In the genomic region with DNA sequence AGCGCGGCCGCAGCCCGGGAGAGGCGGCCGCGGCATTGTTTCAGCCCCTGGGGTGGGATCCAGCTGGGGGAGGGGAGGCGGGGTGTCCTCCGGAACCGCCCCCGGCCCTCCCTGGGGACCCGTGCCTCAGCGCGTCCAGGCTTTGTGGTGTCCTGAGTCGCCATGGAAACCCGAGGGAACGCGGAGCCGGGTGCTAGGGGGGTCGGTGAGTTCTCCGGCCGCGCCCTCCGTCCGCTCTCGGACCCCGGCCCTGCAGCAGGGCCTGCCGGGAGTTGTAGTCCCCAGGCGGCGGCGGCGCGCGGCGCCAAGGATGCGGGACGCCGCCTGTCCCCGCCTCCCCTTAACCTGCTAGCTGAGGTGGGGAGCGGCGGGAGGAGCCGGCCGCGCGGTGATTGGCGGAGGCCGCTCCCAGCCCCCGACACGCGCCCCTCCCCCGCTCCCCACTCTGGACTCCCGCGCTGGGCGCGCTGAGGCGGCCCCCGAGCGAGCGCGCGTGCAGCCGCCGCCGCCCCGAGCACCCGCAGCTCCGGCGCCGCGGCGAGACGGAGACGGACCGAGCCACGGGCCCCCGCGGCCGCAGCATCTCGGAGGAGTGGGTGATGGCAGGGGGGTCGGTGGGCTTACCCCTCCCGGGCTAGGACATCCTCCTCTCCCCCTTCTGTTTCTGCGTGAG, we compare ENCODE assay signal across 8 cellular contexts. TPM values are rescaled to one million over a fixed set of nuclear protein-coding genes. Genes with fewer than 3 reads are reported as not detected.
DNase-seq lines count a peak whose midpoint lies in the region; ATAC-seq and TF ChIP-seq lines count a peak whose summit lies in the region.

A gene with protein sequence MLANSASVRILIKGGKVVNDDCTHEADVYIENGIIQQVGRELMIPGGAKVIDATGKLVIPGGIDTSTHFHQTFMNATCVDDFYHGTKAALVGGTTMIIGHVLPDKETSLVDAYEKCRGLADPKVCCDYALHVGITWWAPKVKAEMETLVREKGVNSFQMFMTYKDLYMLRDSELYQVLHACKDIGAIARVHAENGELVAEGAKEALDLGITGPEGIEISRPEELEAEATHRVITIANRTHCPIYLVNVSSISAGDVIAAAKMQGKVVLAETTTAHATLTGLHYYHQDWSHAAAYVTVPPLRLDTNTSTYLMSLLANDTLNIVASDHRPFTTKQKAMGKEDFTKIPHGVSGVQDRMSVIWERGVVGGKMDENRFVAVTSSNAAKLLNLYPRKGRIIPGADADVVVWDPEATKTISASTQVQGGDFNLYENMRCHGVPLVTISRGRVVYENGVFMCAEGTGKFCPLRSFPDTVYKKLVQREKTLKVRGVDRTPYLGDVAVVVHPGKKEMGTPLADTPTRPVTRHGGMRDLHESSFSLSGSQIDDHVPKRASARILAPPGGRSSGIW (plus strand): TSS at position 470 of the 673 bp plus-strand sequence. CDS start 50,368 bp downstream, outside the sequence.

- H3F3A ChIP-seq in smooth muscle cell (ENCODE audit: low read depth), result no peaks in the 10 kb centered on the region

- H3K27ac Mint-ChIP-seq in activated CD4-positive, alpha-beta memory T cell treated with anti-CD3 and anti-CD28 coated beads, Interleukin-2, amount 10 ng/mL, durations not matched to agents 7 days and 5 days, result no peak within 1 kb of the TSS

- peaks cover 7% of the 10 kb centered on the region for H3K4me1 Mint-ChIP-seq in activated CD4-positive, alpha-beta memory T cell treated with anti-CD3 and anti-CD28 coated beads, Interleukin-2, amount 10 ng/mL, durations not matched to agents 7 days and 5 days

- no peaks in the 10 kb centered on the region for H3K36me3 ChIP-seq in smooth muscle cell (ENCODE audit: low read depth)

- peak within 1 kb of the TSS; percentile 49 for H3K4me3 ChIP-seq in smooth muscle cell

- POLR2A ChIA-PET in activated CD4-positive, alpha-beta memory T cell treated with anti-CD3 and anti-CD28 coated beads, Interleukin-2, amount 10 ng/mL, durations not matched to agents 7 days and 5 days (lab: Charles Lee), result interaction anchor here (1.3 kb wide), 1 partner anchor 11 kb away, joined by 4 read pairs; no protein-coding TSS in a partner anchor

- H4K20me1 ChIP-seq in smooth muscle cell (ENCODE audit: low read depth), result no peaks in the 10 kb centered on the region

- peaks cover 79% of the 10 kb centered on the region for H3K27me3 ChIP-seq in smooth muscle cell (ENCODE audit: low read depth)

- no peak within 1 kb of the TSS for H2AFZ ChIP-seq in smooth muscle cell (ENCODE audit: low read depth)

- H3K9me3 ChIP-seq in smooth muscle cell (replicated peaks; ENCODE audit: low read depth), result no peaks in the 10 kb centered on the region

- peaks cover 64% of the 10 kb centered on the region for H3K27me3 Mint-ChIP-seq in activated CD4-positive, alpha-beta memory T cell treated with anti-CD3 and anti-CD28 coated beads, Interleukin-2, amount 10 ng/mL, durations not matched to agents 7 days and 5 days

- CTCF ChIA-PET in activated CD4-positive, alpha-beta memory T cell treated with anti-CD3 and anti-CD28 coated beads, Interleukin-2, amount 10 ng/mL, durations not matched to agents 7 days and 5 days (lab: Charles Lee), result interaction anchor here (1.7 to 4.0 kb wide), 4 partner anchors 23 to 96 kb away, joined by 4 to 50 read pairs (median 21); no protein-coding TSS in a partner anchor

- TF ChIP-seq CTCF in smooth muscle cell (IDR thresholded peaks at IDR 0.05; ENCODE audit: borderline replicate concordance, insufficient read depth, poor library complexity, severe bottlenecking), result no peak

- no peak for ATAC-seq in HG02938 (IDR thresholded peaks at IDR 0.05; ENCODE audit: unreplicated experiment)
- no peak for ATAC-seq in HG03565 (IDR thresholded peaks at IDR 0.05; ENCODE audit: unreplicated experiment)

- H3K27ac ChIP-seq in smooth muscle cell (ENCODE audit: low read depth), result no peak within 1 kb of the TSS

- DNase-seq in Daoy (ENCODE audit: low read depth) (peak; percentile 60), NCI-H146 treated with DMSO at 0.1 percent for 48 hours (lab: John Stamatoyannopoulos, UW; ENCODE audit: unreplicated experiment) (peak; percentile 89), hypothalamus (lab: John Stamatoyannopoulos, UW) (peak in 35 of 51 donors; percentile 21 to 78 (median 49)), smooth muscle cell (lab: John Stamatoyannopoulos, UW; ENCODE audit: unreplicated experiment) (no peak)
- no peak for DNase-seq in activated CD4-positive, alpha-beta memory T cell treated with anti-CD3 and anti-CD28 coated beads, Interleukin-2, amount 10 ng/mL, durations not matched to agents 7 days and 5 days
- no peak for DNase-seq in activated CD4-positive, CD25-positive, alpha-beta regulatory T cell treated with anti-CD3 and anti-CD28 coated beads, Interleukin-2, amount 50 U/mL, for 72 hours

- peak within 1 kb of the TSS; percentile 7 for H3K4me3 Mint-ChIP-seq in activated CD4-positive, alpha-beta memory T cell treated with anti-CD3 and anti-CD28 coated beads, Interleukin-2, amount 10 ng/mL, durations not matched to agents 7 days and 5 days

- no peaks in the 10 kb centered on the region for H3K79me2 ChIP-seq in smooth muscle cell (ENCODE audit: low read depth)

- no peaks in the 10 kb centered on the region for H3K9me3 Mint-ChIP-seq in activated CD4-positive, alpha-beta memory T cell treated with anti-CD3 and anti-CD28 coated beads, Interleukin-2, amount 10 ng/mL, durations not matched to agents 7 days and 5 days

- H3K36me3 Mint-ChIP-seq in activated CD4-positive, alpha-beta memory T cell treated with anti-CD3 and anti-CD28 coated beads, Interleukin-2, amount 10 ng/mL, durations not matched to agents 7 days and 5 days (ENCODE audit: low read depth), result no peaks in the 10 kb centered on the region

- peaks cover 15% of the 10 kb centered on the region for H3K4me1 ChIP-seq in smooth muscle cell (ENCODE audit: low read depth)

- H3K9ac ChIP-seq in smooth muscle cell (ENCODE audit: low read depth), result no peak within 1 kb of the TSS

- WGBS in smooth muscle cell (ENCODE audit: low lambda C conversion rate), result 2% methylated on average over 51 of the region's 82 CpGs

- H3K4me2 ChIP-seq in smooth muscle cell, result peak within 1 kb of the TSS; percentile 87

RNA-seq across cellular contexts. Expression of the gene that starts here (rescaled TPM):
- total RNA-seq in Daoy (2014; rRNA removed; shearing (Covaris generic)), result 1.0 and 1.9 TPM in 2 replicates
- total RNA-seq in activated CD4-positive, alpha-beta memory T cell treated with anti-CD3 and anti-CD28 coated beads, Interleukin-2, amount 10 ng/mL, durations not matched to agents 7 days and 5 days, result not detected
- 0.40 TPM in 1 of 2 replicates, not detected in the other for total RNA-seq in smooth muscle cell
- 0.37 TPM in 1 of 2 replicates, not detected in the other for polyA plus RNA-seq in smooth muscle cell

Comparison
In these comparisons a context has a peak if more than half of its experiments do, and no peak if none do; other contexts are left out.
1. DNase-seq: peak in Daoy (single experiment), NCI-H146 treated with DMSO at 0.1 percent for 48 hours (single experiment) and hypothalamus (35 of 51); none in activated CD4-positive, alpha-beta memory T cell treated with anti-CD3 and anti-CD28 coated beads, Interleukin-2, amount 10 ng/mL, durations not matched to agents 7 days and 5 days (single experiment), smooth muscle cell (single experiment) and activated CD4-positive, CD25-positive, alpha-beta regulatory T cell treated with anti-CD3 and anti-CD28 coated beads, Interleukin-2, amount 50 U/mL, for 72 hours (single experiment).